Comparison of ENCODE assay signal across 18 cellular contexts in genomic region chr15:25062551-25063430, GRCh38.
DNase-seq lines count a peak whose midpoint lies in the region; ATAC-seq and TF ChIP-seq lines count a peak whose summit lies in the region.
"Had no signal": no experiment of that assay in that cellular context is flagged by ENCODE, and none has a peak within 500 bp of the region (broad histone marks: within the 10 kb centered on the region; RNA-seq: fewer than 3 reads in every experiment).

No MANE protein-coding gene starts in this region.

- H3K27ac ChIP-seq in RWPE2 (ENCODE audit: poor library complexity, severe bottlenecking) (no peak overlapping the region), endodermal cell (ENCODE audit: low read depth, low read length) (no peak overlapping the region), trophoblast cell (ENCODE audit: low read depth, low read length) (no peak overlapping the region), thoracic aorta (no peak overlapping the region), transverse colon (no peak overlapping the region)
- H3K27ac ChIP-seq: colonic mucosa, prostate gland had no signal

- DNase-seq in RWPE2 (ENCODE audit: low spot score) (peak; percentile 52), endodermal cell (peak; percentile 28), trophoblast cell (no peak), thoracic aorta (ENCODE audit: low spot score) (no peak), NCI-H1436 treated with DMSO at 0.1 percent for 48 hours (lab: John Stamatoyannopoulos, UW) (no peak), transverse colon (no peak), activated gamma-delta T cell treated with Interleukin-2 at 50 U/mL for 16 hours (no peak)
- DNase-seq: activated CD4-positive, alpha-beta memory T cell treated with anti-CD3 and anti-CD28 coated beads, Interleukin-2, amount 10 ng/mL, durations not matched to agents 7 days and 5 days; activated gamma-delta T cell; colonic mucosa; DMS79; KBM-7; MG63; small intestine; stimulated activated naive B cell treated with anti-CD40 and anti-IgM and Interleukin-4, amounts not matched to agents 10 μg/mL and 1 μg/mL and 100 μg/mL, for 72 hours had no signal

- in situ Hi-C loops in transverse colon (cut with MboI; ENCODE audit: low pct_ligation_motif_present in 1 of 4, low pct_unique_long_range_greater_than_20kb in 1 of 4, low sequenced_read_pairs in 3 of 4), result loop anchor here in 1 of 4 donors (25.0 kb wide), 1 partner anchor 100 kb away; the partner anchor contains the start of genes SNRPN and SNURF

- H3K27ac Mint-ChIP-seq in endodermal cell, result no peak overlapping the region
- H3K27ac Mint-ChIP-seq: activated CD4-positive, alpha-beta memory T cell treated with anti-CD3 and anti-CD28 coated beads, Interleukin-2, amount 10 ng/mL, durations not matched to agents 7 days and 5 days; GM23338 had no signal

- no peak overlapping the region for H4K8ac ChIP-seq in trophoblast cell (ENCODE audit: low read depth, low read length)

- no peaks in the 10 kb centered on the region for H3K79me2 ChIP-seq in trophoblast cell (ENCODE audit: control insufficient read depth, insufficient read depth, low read length, poor library complexity)

- no peak overlapping the region for H3K4me3 Mint-ChIP-seq in endodermal cell
- H3K4me3 Mint-ChIP-seq: activated CD4-positive, alpha-beta memory T cell treated with anti-CD3 and anti-CD28 coated beads, Interleukin-2, amount 10 ng/mL, durations not matched to agents 7 days and 5 days; GM23338; stimulated activated naive B cell treated with anti-CD40 and anti-IgM and Interleukin-4, amounts not matched to agents 10 μg/mL and 1 μg/mL and 100 μg/mL, for 72 hours had no signal

- H3K9ac ChIP-seq in endodermal cell (ENCODE audit: extremely low read depth, low read length, poor library complexity, severe bottlenecking) (no peak overlapping the region), trophoblast cell (ENCODE audit: low read length) (no peak overlapping the region)

- no peaks in the 10 kb centered on the region for H3K4me1 Mint-ChIP-seq in endodermal cell
- H3K4me1 Mint-ChIP-seq: activated CD4-positive, alpha-beta memory T cell treated with anti-CD3 and anti-CD28 coated beads, Interleukin-2, amount 10 ng/mL, durations not matched to agents 7 days and 5 days; GM23338; stimulated activated naive B cell treated with anti-CD40 and anti-IgM and Interleukin-4, amounts not matched to agents 10 μg/mL and 1 μg/mL and 100 μg/mL, for 72 hours had no signal

- TF ChIP-seq CTCF in RWPE2 (IDR thresholded peaks at IDR 0.05; ENCODE audit: poor library complexity, severe bottlenecking) (no peak), endodermal cell (conservative IDR thresholded peaks at IDR 0.05) (no peak), thoracic aorta (IDR thresholded peaks at IDR 0.05) (no peak), transverse colon (IDR thresholded peaks at IDR 0.05) (no peak)

- no peak overlapping the region for H3K23ac ChIP-seq in trophoblast cell (ENCODE audit: low read length)

- no peak overlapping the region for H4K91ac ChIP-seq in trophoblast cell (ENCODE audit: low read depth, low read length)

- peaks cover 86% of the 10 kb centered on the region for H3K9me3 ChIP-seq in RWPE2 (ENCODE audit: severe bottlenecking)
- H3K9me3 ChIP-seq in endodermal cell (ENCODE audit: control insufficient read depth, low read length), result peaks cover 100% of the 10 kb centered on the region
- H3K9me3 ChIP-seq in trophoblast cell (ENCODE audit: insufficient read depth, low read depth, low read length), result peaks cover 98% of the 10 kb centered on the region
- peaks cover 100% of the 10 kb centered on the region for H3K9me3 ChIP-seq in thoracic aorta
- peaks cover 82 to 100% of the 10 kb centered on the region in 2 donors for H3K9me3 ChIP-seq in transverse colon

- H3K4me3 ChIP-seq in RWPE2 (ENCODE audit: severe bottlenecking) (no peak overlapping the region), endodermal cell (ENCODE audit: low read length) (peak overlapping the region; percentile 72), trophoblast cell (ENCODE audit: low read depth, low read length) (peak overlapping the region; percentile 25), thoracic aorta (peak overlapping the region; percentile 2), transverse colon (no peak overlapping the region)
- H3K4me3 ChIP-seq: colonic mucosa, GM23338, lung, MG63, prostate gland had no signal

- TF ChIP-seq EP300 in transverse colon (IDR thresholded peaks at IDR 0.05; ENCODE audit: low read depth), result no peak

- H2BK5ac ChIP-seq in trophoblast cell (ENCODE audit: low read depth, low read length, poor library complexity), result no peak overlapping the region

- no peaks in the 10 kb centered on the region for H3K4me1 ChIP-seq in RWPE2 (ENCODE audit: insufficient read depth, poor library complexity, severe bottlenecking)
- H3K4me1 ChIP-seq in endodermal cell (ENCODE audit: control insufficient read depth, insufficient read depth, low read length), result no peaks in the 10 kb centered on the region
- no peaks in the 10 kb centered on the region for H3K4me1 ChIP-seq in trophoblast cell (ENCODE audit: control insufficient read depth in 1 of 2, insufficient read depth in 2 of 2, low read length in 2 of 2)
- no peaks in the 10 kb centered on the region for H3K4me1 ChIP-seq in thoracic aorta (ENCODE audit: control insufficient read depth in 1 of 2, low read depth in 2 of 2)
- no peaks in the 10 kb centered on the region for H3K4me1 ChIP-seq in transverse colon
- H3K4me1 ChIP-seq: colonic mucosa, prostate gland had no signal

- intact Hi-C loops in transverse colon (cut with DNase I; ENCODE audit: low total_unique reads), result no loop called here

- no peaks in the 10 kb centered on the region for H3K27me3 ChIP-seq in RWPE2 (ENCODE audit: insufficient read depth, poor library complexity, severe bottlenecking)
- no peaks in the 10 kb centered on the region for H3K27me3 ChIP-seq in endodermal cell (ENCODE audit: control insufficient read depth, insufficient read depth, low read length, poor library complexity, severe bottlenecking)
- no peaks in the 10 kb centered on the region for H3K27me3 ChIP-seq in trophoblast cell (ENCODE audit: insufficient read depth, low read length)
- no peaks in the 10 kb centered on the region for H3K27me3 ChIP-seq in thoracic aorta (replicated peaks; ENCODE audit: insufficient read depth)
- H3K27me3 ChIP-seq in transverse colon, result no peaks in the 10 kb centered on the region
- H3K27me3 ChIP-seq: colonic mucosa, MG63 had no signal

- peaks cover 100% of the 10 kb centered on the region for H3K36me3 Mint-ChIP-seq in endodermal cell (ENCODE audit: low read depth)

- no peaks in the 10 kb centered on the region for H3K79me1 ChIP-seq in trophoblast cell (ENCODE audit: low read length)

- WGBS in endodermal cell (ENCODE audit: insufficient coverage in 1 of 2, insufficient read length in 1 of 2), 2 experiments, result 81 to 88% methylated on average over 9 to 13 of the region's 13 CpGs
- no CpG with 5 or more reads among the region's 13 CpGs for WGBS in trophoblast cell (ENCODE audit: extremely low coverage, insufficient coverage, insufficient read length)
- 69 to 80% methylated on average over 4 to 13 of the region's 13 CpGs for WGBS in transverse colon (ENCODE audit: low coverage in 1 of 2), 2 donors

- peaks cover 100% of the 10 kb centered on the region for H3K9me3 Mint-ChIP-seq in endodermal cell

- H3K36me3 ChIP-seq in RWPE2 (ENCODE audit: low read depth) (peaks cover 97% of the 10 kb centered on the region), endodermal cell (ENCODE audit: control insufficient read depth, insufficient read depth, low read length) (peaks cover 100% of the 10 kb centered on the region), trophoblast cell (ENCODE audit: control insufficient read depth in 1 of 2, insufficient read depth in 2 of 2, low read length in 2 of 2) (peaks cover 100% of the 10 kb centered on the region in 2 experiments), thoracic aorta (peaks cover 100% of the 10 kb centered on the region), transverse colon (peaks cover 0 to 69% (median 29%) of the 10 kb centered on the region in 4 donors)
- H3K36me3 ChIP-seq: colonic mucosa, MG63 had no signal

- no peak overlapping the region for H3K18ac ChIP-seq in trophoblast cell (ENCODE audit: low read length)

- no peak overlapping the region for H2AK5ac ChIP-seq in trophoblast cell (ENCODE audit: low read length)

- no peak overlapping the region for H2AFZ ChIP-seq in trophoblast cell (ENCODE audit: insufficient read depth, low read length, poor library complexity)
- H2AFZ ChIP-seq: GM23338 had no signal

- no peak for TF ChIP-seq POLR2A in transverse colon (IDR thresholded peaks at IDR 0.05)

- no peak overlapping the region for H3K14ac ChIP-seq in trophoblast cell (ENCODE audit: low read length)

- no peak overlapping the region for H4K12ac ChIP-seq in trophoblast cell (ENCODE audit: low read depth, low read length)

- no peak overlapping the region for H3K4me2 ChIP-seq in trophoblast cell (ENCODE audit: low read length)
- H3K4me2 ChIP-seq: GM23338 had no signal

- peaks cover 7% of the 10 kb centered on the region for H3K27me3 Mint-ChIP-seq in endodermal cell (ENCODE audit: insufficient read depth)
- H3K27me3 Mint-ChIP-seq: activated CD4-positive, alpha-beta memory T cell treated with anti-CD3 and anti-CD28 coated beads, Interleukin-2, amount 10 ng/mL, durations not matched to agents 7 days and 5 days; stimulated activated naive B cell treated with anti-CD40 and anti-IgM and Interleukin-4, amounts not matched to agents 10 μg/mL and 1 μg/mL and 100 μg/mL, for 72 hours had no signal

- H2BK120ac ChIP-seq in trophoblast cell (ENCODE audit: insufficient read depth, low read length, poor library complexity), result no peak overlapping the region

- H2BK12ac ChIP-seq in trophoblast cell (ENCODE audit: low read length), result no peak overlapping the region

- ATAC-seq in RWPE2 (ENCODE audit: low read depth), result no peak
- ATAC-seq in thoracic aorta (ENCODE audit: insufficient number of reproducible peaks, low FRiP score, low read depth), result no peak
- ATAC-seq: GM23338; stimulated activated naive B cell treated with anti-CD40 and anti-IgM and Interleukin-4, amounts not matched to agents 10 μg/mL and 1 μg/mL and 100 μg/mL, for 72 hours had no signal

- H3K4ac ChIP-seq in trophoblast cell (ENCODE audit: low read depth, low read length), result no peak overlapping the region

Comparison
In these comparisons a context has a peak if more than half of its experiments do, and no peak if none do; other contexts are left out.
1. DNase-seq: peak in RWPE2 (single experiment) and endodermal cell (single experiment); none in trophoblast cell (0 of 2), thoracic aorta (single experiment), NCI-H1436 treated with DMSO at 0.1 percent for 48 hours (single experiment), transverse colon (single experiment) and activated gamma-delta T cell treated with Interleukin-2 at 50 U/mL for 16 hours (single experiment).
2. H3K4me3 ChIP-seq: peak in endodermal cell (single experiment), trophoblast cell (single experiment) and thoracic aorta (single experiment); none in RWPE2 (single experiment) and transverse colon (0 of 4).